28 cellular contexts compared by ENCODE assay signal in the genomic region with DNA sequence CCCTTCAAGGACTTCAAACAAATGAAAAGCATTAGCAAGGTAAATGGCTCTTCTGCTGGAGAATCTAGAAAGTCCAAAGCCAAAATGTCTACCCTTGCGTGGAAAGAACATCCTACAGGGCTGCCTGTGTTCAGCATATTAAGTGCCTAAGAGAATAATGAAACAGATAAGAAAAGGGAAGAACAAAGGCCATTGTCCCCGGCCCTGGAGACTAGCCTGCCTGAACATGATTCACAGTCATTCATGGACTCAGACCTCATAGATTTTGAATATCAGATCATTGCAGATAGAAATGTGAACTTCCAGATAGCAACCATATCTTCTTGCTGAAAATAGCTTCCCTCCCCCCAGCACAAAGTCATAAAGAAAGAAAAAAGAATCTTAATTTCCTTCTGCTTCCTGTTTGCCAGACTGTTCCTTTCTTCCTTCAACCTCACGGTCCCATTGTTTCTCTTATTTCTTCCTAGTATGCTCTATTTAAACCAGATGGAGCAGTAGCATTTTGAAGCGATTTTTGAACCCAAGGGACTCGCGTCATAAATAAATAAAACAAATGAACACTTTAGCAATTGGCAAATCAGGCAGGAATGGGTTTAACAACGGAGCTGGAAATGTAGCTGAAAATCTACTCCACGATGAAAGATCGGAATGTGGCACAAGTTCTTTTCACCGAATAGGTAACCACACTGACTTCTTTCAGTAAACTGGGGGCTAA.
DNase-seq lines count a peak whose midpoint lies in the region; ATAC-seq and TF ChIP-seq lines count a peak whose summit lies in the region.
"Had no signal": no experiment of that assay in that cellular context is flagged by ENCODE, and none has a peak within 500 bp of the region (broad histone marks: within the 10 kb centered on the region; RNA-seq: fewer than 3 reads in every experiment).

No MANE protein-coding gene starts in this region.

- no peak for DNase-seq in GM23338 (ENCODE audit: low spot score)
- peak in 3 of 10 donors; percentile 25 to 62 (median 55) for DNase-seq in dorsolateral prefrontal cortex
- no peak for DNase-seq in glutamatergic neuron
- DNase-seq in occipital lobe (lab: John Stamatoyannopoulos, UW) = peak; percentile 20
- DNase-seq in NOMO-1 (lab: John Stamatoyannopoulos, UW; ENCODE audit: unreplicated experiment in 2 of 2) = no peak
- DNase-seq in stimulated activated CD4-positive, alpha-beta T cell treated with anti-CD3 and anti-CD28 coated beads, Interleukin-1b, Interleukin-23, amount 100 ng/mL, for 48 hours = no peak
- no peak for DNase-seq in GM19240 (ENCODE audit: insufficient read length, low spot score)
- DNase-seq: ACHN; activated CD4-positive, alpha-beta T cell treated with anti-CD3 and anti-CD28 coated beads for 4 hours; activated naive CD4-positive, alpha-beta T cell; activated T-cell treated with anti-CD3 and anti-CD28 coated beads, Interleukin-2, amount 50 U/mL, for 4 hours; brain microvascular endothelial cell; COR-L47; cortex of kidney; DND-41; gastrocnemius medialis; Kasumi-1; NCI-H187; NCI-H748 treated with DMSO at 0.1 percent for 48 hours; testis had no signal

- H3K27me3 Mint-ChIP-seq in GM23338 (ENCODE audit: insufficient read depth, low read depth, poor library complexity) (peaks cover 2% of the 10 kb centered on the region), glutamatergic neuron (ENCODE audit: unreplicated experiment) (no peaks in the 10 kb centered on the region)

- H3K27ac ChIP-seq in GM23338 (ENCODE audit: low read depth) (no peak overlapping the region), dorsolateral prefrontal cortex (peak overlapping the region in 49 of 59 donors; percentile 2 to 86 (median 50))
- H3K27ac ChIP-seq: BLaER1 treated with 17β-estradiol and CSF1 and Interleukin-3, amounts not matched to agents 10 nM and 100 nM; brain microvascular endothelial cell; gastrocnemius medialis; HL-60; RWPE1; testis had no signal

- no peak overlapping the region for H2AFZ ChIP-seq in GM23338

- H3K79me2 ChIP-seq in GM23338 (replicated peaks; ENCODE audit: insufficient read depth) = no peaks in the 10 kb centered on the region

- H3K4me1 ChIP-seq in GM23338 (ENCODE audit: insufficient read depth) = peaks cover 22% of the 10 kb centered on the region
- H3K4me1 ChIP-seq: testis had no signal

- H3K4me3 ChIP-seq in GM23338 (no peak overlapping the region), dorsolateral prefrontal cortex (peak overlapping the region in 19 of 59 donors; percentile 0 to 39 (median 19))
- H3K4me3 ChIP-seq: BLaER1 treated with 17β-estradiol and CSF1 and Interleukin-3, amounts not matched to agents 10 nM and 100 nM; gastrocnemius medialis; lung; smooth muscle cell; testis had no signal

- no peaks in the 10 kb centered on the region for H3K36me3 ChIP-seq in GM23338 (ENCODE audit: insufficient read depth)
- H3K36me3 ChIP-seq: BLaER1 treated with 17β-estradiol and CSF1 and Interleukin-3, amounts not matched to agents 10 nM and 100 nM; brain microvascular endothelial cell; gastrocnemius medialis had no signal

- H3K4me2 ChIP-seq in GM23338 = peak overlapping the region; percentile 4; the same call in 1 of the 2 replicates
- H3K4me2 ChIP-seq: smooth muscle cell had no signal

- H3K27me3 ChIP-seq in GM23338 (ENCODE audit: insufficient read depth) (no peaks in the 10 kb centered on the region), dorsolateral prefrontal cortex (no peaks in the 10 kb centered on the region)
- H3K27me3 ChIP-seq: BLaER1 treated with 17β-estradiol and CSF1 and Interleukin-3, amounts not matched to agents 10 nM and 100 nM; brain microvascular endothelial cell; gastrocnemius medialis; testis had no signal

- peak overlapping the region; percentile 10; the same call in 1 of the 2 replicates for H3K27ac Mint-ChIP-seq in GM23338
- H3K27ac Mint-ChIP-seq in glutamatergic neuron (ENCODE audit: unreplicated experiment) = peak overlapping the region; percentile 65
- H3K27ac Mint-ChIP-seq: stimulated activated memory B cell treated with anti-CD40 and anti-IgM and Interleukin-4, amounts not matched to agents 10 μg/mL and 1 μg/mL and 100 μg/mL, for 72 hours had no signal

- intact Hi-C loops in dorsolateral prefrontal cortex (cut with DNase I) = loop anchor here in 1 of 2 donors (5.0 kb wide), 1 partner anchor 33 kb away; no protein-coding TSS in a partner anchor

- no peaks in the 10 kb centered on the region for H3K36me3 Mint-ChIP-seq in GM23338 (ENCODE audit: low read depth)
- H3K36me3 Mint-ChIP-seq in glutamatergic neuron (ENCODE audit: unreplicated experiment) = no peaks in the 10 kb centered on the region
- H3K36me3 Mint-ChIP-seq: stimulated activated memory B cell treated with anti-CD40 and anti-IgM and Interleukin-4, amounts not matched to agents 10 μg/mL and 1 μg/mL and 100 μg/mL, for 72 hours had no signal

- no peaks in the 10 kb centered on the region for H4K20me1 ChIP-seq in GM23338 (replicated peaks; ENCODE audit: insufficient read depth)
- H4K20me1 ChIP-seq: BLaER1 treated with 17β-estradiol and CSF1 and Interleukin-3, amounts not matched to agents 10 nM and 100 nM had no signal

- H3F3A ChIP-seq in GM23338 (replicated peaks; ENCODE audit: low read depth) = no peaks in the 10 kb centered on the region

- no peaks in the 10 kb centered on the region for H3K9me2 ChIP-seq in GM23338 (ENCODE audit: insufficient read depth)

- H3K4me3 Mint-ChIP-seq in GM23338 (no peak overlapping the region), glutamatergic neuron (ENCODE audit: unreplicated experiment) (no peak overlapping the region)
- H3K4me3 Mint-ChIP-seq: activated T-cell treated with anti-CD3 and anti-CD28 coated beads, Interleukin-2, amount 50 U/mL, for 4 hours; stimulated activated memory B cell treated with anti-CD40 and anti-IgM and Interleukin-4, amounts not matched to agents 10 μg/mL and 1 μg/mL and 100 μg/mL, for 72 hours had no signal

- no peaks in the 10 kb centered on the region for H3K9me3 Mint-ChIP-seq in GM23338
- H3K9me3 Mint-ChIP-seq in glutamatergic neuron (ENCODE audit: unreplicated experiment) = no peaks in the 10 kb centered on the region
- H3K9me3 Mint-ChIP-seq: activated T-cell treated with anti-CD3 and anti-CD28 coated beads, Interleukin-2, amount 50 U/mL, for 4 hours; stimulated activated memory B cell treated with anti-CD40 and anti-IgM and Interleukin-4, amounts not matched to agents 10 μg/mL and 1 μg/mL and 100 μg/mL, for 72 hours had no signal

- no peak for TF ChIP-seq CTCF in GM23338 (conservative IDR thresholded peaks at IDR 0.05; ENCODE audit: low read depth in 2 of 2)
- no peak for TF ChIP-seq CTCF in dorsolateral prefrontal cortex (IDR thresholded peaks at IDR 0.05 in 54 of 56, conservative IDR thresholded peaks at IDR 0.05 in 2 of 56; ENCODE audit: low read depth in 1 of 56, partially characterized antibody in 56 of 56)
- TF ChIP-seq CTCF in glutamatergic neuron (IDR thresholded peaks at IDR 0.05; ENCODE audit: partially characterized antibody, unreplicated experiment) = no peak

- H3K4me1 Mint-ChIP-seq in GM23338 (peaks cover 19% of the 10 kb centered on the region), glutamatergic neuron (ENCODE audit: low read depth, unreplicated experiment) (peaks cover 4% of the 10 kb centered on the region)
- H3K4me1 Mint-ChIP-seq: stimulated activated memory B cell treated with anti-CD40 and anti-IgM and Interleukin-4, amounts not matched to agents 10 μg/mL and 1 μg/mL and 100 μg/mL, for 72 hours had no signal

- ATAC-seq in GM23338 = no peak
- no peak for ATAC-seq in HG02610 (IDR thresholded peaks at IDR 0.05; ENCODE audit: unreplicated experiment)
- ATAC-seq: activated T-cell treated with anti-CD3 and anti-CD28 coated beads, Interleukin-2, amount 50 U/mL, for 4 hours; gastrocnemius medialis; HepG2; stimulated activated memory B cell treated with anti-CD40 and anti-IgM and Interleukin-4, amounts not matched to agents 10 μg/mL and 1 μg/mL and 100 μg/mL, for 72 hours had no signal

TF ChIP-seq in GM23338, 12 proteins besides CTCF, POLR2A, EP300 and RAD21:
- TF ChIP-seq ZNF114 (CRISPR knock-in tag; IDR thresholded peaks at IDR 0.05) (no peak), STAT1 (IDR thresholded peaks at IDR 0.05; ENCODE audit: unreplicated experiment) (no peak), ZNF331 (CRISPR knock-in tag; IDR thresholded peaks at IDR 0.05; ENCODE audit: low read depth) (no peak), EZH2phosphoT487 (IDR thresholded peaks at IDR 0.05; ENCODE audit: unreplicated experiment) (no peak), CREB1 (CRISPR knock-in tag; IDR thresholded peaks at IDR 0.05; ENCODE audit: low read depth) (no peak), JUNB (IDR thresholded peaks at IDR 0.05; ENCODE audit: unreplicated experiment) (no peak)
